In the genomic region with DNA sequence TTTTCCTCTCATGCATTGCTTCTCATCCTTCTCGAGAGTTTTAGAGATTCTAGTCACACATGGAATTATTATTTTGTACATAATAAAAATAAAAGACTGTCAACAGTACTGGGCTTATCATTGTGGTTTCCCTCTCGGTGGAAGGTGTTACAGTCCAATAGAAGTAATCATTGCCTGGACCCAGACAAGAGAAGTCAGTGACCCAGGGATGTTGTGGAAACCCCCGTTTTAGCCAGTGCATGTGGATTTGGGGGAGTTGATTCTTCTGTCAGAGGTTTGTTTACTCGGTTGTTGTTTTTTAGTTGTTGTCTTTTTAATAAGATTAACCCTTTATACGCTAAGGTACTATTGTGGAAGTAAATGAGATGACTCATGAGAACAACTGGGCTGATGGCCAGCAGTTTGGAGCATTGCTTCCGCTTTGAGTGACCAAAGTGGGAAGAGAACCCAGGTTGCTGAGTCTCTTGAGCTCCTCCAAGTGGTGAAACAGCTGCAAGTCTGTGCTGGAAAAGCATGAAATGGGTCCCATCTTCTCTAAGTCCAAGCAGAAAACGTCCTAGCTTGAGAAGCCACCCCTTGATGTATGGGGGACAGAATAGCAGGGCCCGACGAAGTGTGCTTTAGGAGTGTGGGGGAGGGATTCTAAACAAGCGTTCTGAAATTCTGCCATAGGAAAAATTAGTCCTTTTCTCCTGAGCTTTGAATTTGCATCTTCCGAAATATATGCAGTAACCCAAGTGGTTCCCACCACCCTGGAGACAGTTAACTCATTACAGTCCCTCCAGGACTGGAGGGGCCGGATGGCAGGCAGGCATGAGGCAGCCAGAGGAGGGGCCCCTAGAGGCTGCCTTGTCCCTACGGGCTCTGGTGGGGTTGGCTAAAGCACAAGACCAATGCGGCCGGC, we compare ENCODE assay signal across 8 cellular contexts.
DNase-seq lines count a peak whose midpoint lies in the region; ATAC-seq and TF ChIP-seq lines count a peak whose summit lies in the region.

No MANE protein-coding gene starts in this region.

- no peaks in the 10 kb centered on the region for H3K9me3 ChIP-seq in mucosa of rectum (ENCODE audit: control insufficient read depth in 2 of 2, low read length in 2 of 2)

- TF ChIP-seq POLR2A in GM18505 (IDR thresholded peaks at IDR 0.05; ENCODE audit: borderline replicate concordance, extremely low read depth, insufficient read depth, insufficient read length) = no peak

- no peak overlapping the region for H3K4me3 ChIP-seq in mucosa of rectum (ENCODE audit: low read length in 2 of 2)

- ATAC-seq in GM18505 (IDR thresholded peaks at IDR 0.05; ENCODE audit: unreplicated experiment) (no peak), GM21825 (IDR thresholded peaks at IDR 0.05; ENCODE audit: unreplicated experiment) (no peak), HG03159 (IDR thresholded peaks at IDR 0.05; ENCODE audit: unreplicated experiment) (no peak)

- H3K36me3 ChIP-seq in mucosa of rectum (ENCODE audit: control insufficient read depth in 2 of 2, insufficient read depth in 2 of 2, low read length in 2 of 2) = no peaks in the 10 kb centered on the region

- no peak overlapping the region for H3K9ac ChIP-seq in mucosa of rectum (ENCODE audit: low read depth in 1 of 2, low read length in 2 of 2)

- DNase-seq in 8988T (peak; percentile 59), NCI-H774 (lab: John Stamatoyannopoulos, UW) (peak; percentile 44), dermis blood vessel endothelial cell (peak; percentile 88)

- H3K4me1 ChIP-seq in mucosa of rectum (ENCODE audit: control insufficient read depth in 2 of 2, insufficient read depth in 2 of 2, low read length in 2 of 2) = peaks cover 34 to 47% of the 10 kb centered on the region in 2 donors

- TF ChIP-seq CTCF in GM12872 (IDR thresholded peaks at IDR 0.05; ENCODE audit: insufficient read depth, low read depth, low read length) = peak; percentile 36; the same call in 2 of the 3 replicates

- peaks cover 0 to 2% of the 10 kb centered on the region in 2 donors for H3K27me3 ChIP-seq in mucosa of rectum (ENCODE audit: control insufficient read depth in 2 of 2, insufficient read depth in 2 of 2, low read length in 2 of 2)

- H3K27ac ChIP-seq in mucosa of rectum (ENCODE audit: low read depth in 2 of 2, low read length in 2 of 2) = peak overlapping the region; percentile 77 to 84
